1 cellular context compared by ENCODE assay signal in the genomic region with DNA sequence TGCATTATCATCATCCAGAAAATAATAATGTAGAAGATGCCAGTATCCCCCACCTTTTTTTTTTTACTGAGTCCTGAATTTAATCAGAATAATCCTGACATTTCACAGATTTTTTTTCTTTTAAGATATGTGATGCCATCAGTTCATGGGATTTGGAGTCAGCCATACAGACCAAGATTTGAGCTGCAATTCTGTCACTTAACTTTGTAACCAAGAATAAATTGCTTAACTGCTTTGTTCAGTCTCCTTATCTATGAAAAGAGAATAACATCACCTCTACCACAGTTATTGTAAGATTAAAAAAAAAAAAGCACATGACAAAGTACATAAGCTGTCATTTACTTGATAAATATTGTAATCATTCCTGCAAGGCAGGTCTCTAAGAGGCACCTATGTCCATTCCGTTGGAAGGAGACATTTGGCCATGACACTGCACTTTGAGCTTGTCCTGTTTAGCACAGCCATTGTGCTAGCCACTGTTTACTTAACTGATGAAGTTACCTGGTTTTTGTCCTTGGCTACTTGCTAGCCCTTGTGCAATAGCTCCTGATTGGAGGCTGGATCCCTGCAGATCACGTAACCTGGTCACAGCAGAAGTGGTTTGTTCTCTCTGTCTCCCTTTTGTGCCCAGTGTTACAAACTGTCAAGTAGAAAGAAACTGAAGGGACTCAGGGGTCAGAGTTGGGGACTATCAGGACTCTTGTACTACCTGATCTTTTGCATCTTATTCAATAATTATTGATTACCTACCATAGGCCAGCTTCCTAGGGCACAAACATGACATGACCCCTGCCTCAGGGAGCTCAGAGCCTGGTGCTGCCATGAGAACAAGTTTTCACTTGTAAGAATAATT.
TF ChIP-seq lines count a peak whose summit lies in the region.

No MANE protein-coding gene starts in this region.

TF ChIP-seq in HepG2, 621 proteins besides CTCF, POLR2A, EP300 and RAD21 (continued from another document and continues in another):
- TF ChIP-seq ZBTB10 (CRISPR knock-in tag; IDR thresholded peaks at IDR 0.05; ENCODE audit: borderline replicate concordance), result no peak
- 0 out of 2 replicates have a peak, but pooled peaks have one; percentile 57 for TF ChIP-seq BCL3 (CRISPR knock-in tag; IDR thresholded peaks at IDR 0.05)
- TF ChIP-seq SETDB1 (CRISPR knock-in tag; IDR thresholded peaks at IDR 0.05; ENCODE audit: borderline replicate concordance), result no peak
- 0 out of 2 replicates have a peak, but pooled peaks have one; percentile 23 for TF ChIP-seq ZNF800 (CRISPR knock-in tag; IDR thresholded peaks at IDR 0.05)
- no peak for TF ChIP-seq ZNF207 (IDR thresholded peaks at IDR 0.05; ENCODE audit: borderline replicate concordance)
- 0 out of 2 replicates have a peak, but pooled peaks have one; percentile 28 for TF ChIP-seq MTERF4 (CRISPR knock-in tag; IDR thresholded peaks at IDR 0.05)
- TF ChIP-seq MIER2 (CRISPR knock-in tag; IDR thresholded peaks at IDR 0.05), result peak; percentile 89
- TF ChIP-seq NFYC (CRISPR knock-in tag; IDR thresholded peaks at IDR 0.05), result peak; percentile 79
- TF ChIP-seq ZBTB38 (CRISPR knock-in tag; IDR thresholded peaks at IDR 0.05), result peak; percentile 61; the same call in 1 of the 2 replicates
- TF ChIP-seq GABPA (IDR thresholded peaks at IDR 0.05; ENCODE audit: low read depth, low read length), result no peak
- TF ChIP-seq GABPA (CRISPR knock-in tag; IDR thresholded peaks at IDR 0.05; ENCODE audit: low read depth), result peak; percentile 58
- TF ChIP-seq TFDP1 (CRISPR knock-in tag; IDR thresholded peaks at IDR 0.05; ENCODE audit: borderline replicate concordance), result peak; percentile 54; the same call in 1 of the 2 replicates
- peak; percentile 98 for TF ChIP-seq ZGPAT (CRISPR knock-in tag; IDR thresholded peaks at IDR 0.05)
- peak; percentile 89 for TF ChIP-seq ZNF124 (CRISPR knock-in tag; IDR thresholded peaks at IDR 0.05)
- TF ChIP-seq ZFP1 (CRISPR knock-in tag; IDR thresholded peaks at IDR 0.05), result 0 out of 2 replicates have a peak, but pooled peaks have one; percentile 57
- TF ChIP-seq ZNF615 (CRISPR knock-in tag; IDR thresholded peaks at IDR 0.05; ENCODE audit: borderline replicate concordance), result 0 out of 2 replicates have a peak, but pooled peaks have one; percentile 53
- peak; percentile 84; the same call in 1 of the 2 replicates for TF ChIP-seq ZNF607 (CRISPR knock-in tag; IDR thresholded peaks at IDR 0.05; ENCODE audit: borderline replicate concordance)
- no peak for TF ChIP-seq PAF1 (CRISPR knock-in tag; IDR thresholded peaks at IDR 0.05)
- no peak for TF ChIP-seq PLRG1 (conservative IDR thresholded peaks at IDR 0.05)
- no peak for TF ChIP-seq ZNF550 (CRISPR knock-in tag; IDR thresholded peaks at IDR 0.05; ENCODE audit: borderline replicate concordance)
- no peak for TF ChIP-seq ZNF891 (CRISPR knock-in tag; IDR thresholded peaks at IDR 0.05)
- TF ChIP-seq PRMT3 (CRISPR knock-in tag; IDR thresholded peaks at IDR 0.05; ENCODE audit: borderline replicate concordance, low read depth), result no peak
- TF ChIP-seq ARID3A (IDR thresholded peaks at IDR 0.05; ENCODE audit: low read depth, low read length), result peak; percentile 96
- peak; percentile 100 for TF ChIP-seq FOXA3 (CRISPR knock-in tag; IDR thresholded peaks at IDR 0.05)
- no peak for TF ChIP-seq BATF2 (CRISPR knock-in tag; IDR thresholded peaks at IDR 0.05)
- peak in 1 of 2 experiments; percentile 88; a peak in 2 of 4 replicates for TF ChIP-seq KLF16 (CRISPR knock-in tag; IDR thresholded peaks at IDR 0.05)
- no peak for TF ChIP-seq KLF13 (CRISPR knock-in tag; IDR thresholded peaks at IDR 0.05)
- TF ChIP-seq ZNF17 (CRISPR knock-in tag; IDR thresholded peaks at IDR 0.05), result no peak
- TF ChIP-seq PRDM15 (CRISPR knock-in tag; IDR thresholded peaks at IDR 0.05), result no peak
- TF ChIP-seq ZNF772 (CRISPR knock-in tag; IDR thresholded peaks at IDR 0.05), result no peak
- TF ChIP-seq, protein P1, sequence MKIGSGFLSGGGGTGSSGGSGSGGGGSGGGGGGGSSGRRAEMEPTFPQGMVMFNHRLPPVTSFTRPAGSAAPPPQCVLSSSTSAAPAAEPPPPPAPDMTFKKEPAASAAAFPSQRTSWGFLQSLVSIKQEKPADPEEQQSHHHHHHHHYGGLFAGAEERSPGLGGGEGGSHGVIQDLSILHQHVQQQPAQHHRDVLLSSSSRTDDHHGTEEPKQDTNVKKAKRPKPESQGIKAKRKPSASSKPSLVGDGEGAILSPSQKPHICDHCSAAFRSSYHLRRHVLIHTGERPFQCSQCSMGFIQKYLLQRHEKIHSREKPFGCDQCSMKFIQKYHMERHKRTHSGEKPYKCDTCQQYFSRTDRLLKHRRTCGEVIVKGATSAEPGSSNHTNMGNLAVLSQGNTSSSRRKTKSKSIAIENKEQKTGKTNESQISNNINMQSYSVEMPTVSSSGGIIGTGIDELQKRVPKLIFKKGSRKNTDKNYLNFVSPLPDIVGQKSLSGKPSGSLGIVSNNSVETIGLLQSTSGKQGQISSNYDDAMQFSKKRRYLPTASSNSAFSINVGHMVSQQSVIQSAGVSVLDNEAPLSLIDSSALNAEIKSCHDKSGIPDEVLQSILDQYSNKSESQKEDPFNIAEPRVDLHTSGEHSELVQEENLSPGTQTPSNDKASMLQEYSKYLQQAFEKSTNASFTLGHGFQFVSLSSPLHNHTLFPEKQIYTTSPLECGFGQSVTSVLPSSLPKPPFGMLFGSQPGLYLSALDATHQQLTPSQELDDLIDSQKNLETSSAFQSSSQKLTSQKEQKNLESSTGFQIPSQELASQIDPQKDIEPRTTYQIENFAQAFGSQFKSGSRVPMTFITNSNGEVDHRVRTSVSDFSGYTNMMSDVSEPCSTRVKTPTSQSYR (CRISPR knock-in tag; IDR thresholded peaks at IDR 0.05; ENCODE audit: borderline replicate concordance), result peak; percentile 83; the same call in 1 of the 2 replicates
- TF ChIP-seq ZNF672 (CRISPR knock-in tag; IDR thresholded peaks at IDR 0.05), result no peak
- TF ChIP-seq PHF8 (CRISPR knock-in tag; IDR thresholded peaks at IDR 0.05), result 0 out of 2 replicates have a peak, but pooled peaks have one; percentile 33
